Comparison of ENCODE assay signal across 16 cellular contexts in genomic region chr6:113627480-113627879, GRCh38.
DNase-seq lines count a peak whose midpoint lies in the region; ATAC-seq, FAIRE-seq and TF ChIP-seq lines count a peak whose summit lies in the region.
"Had no signal": no experiment of that assay in that cellular context is flagged by ENCODE, and none has a peak within 500 bp of the region (broad histone marks: within the 10 kb centered on the region; RNA-seq: fewer than 3 reads in every experiment).

No MANE protein-coding gene starts in this region.

- H3K36me3 ChIP-seq in OCI-LY3 (replicated peaks; ENCODE audit: low read depth, low read length), result no peaks in the 10 kb centered on the region

- H3K4me3 ChIP-seq in OCI-LY3 (ENCODE audit: low read length), result peak overlapping the region; percentile 69
- no peak overlapping the region for H3K4me3 ChIP-seq in dorsolateral prefrontal cortex
- H3K4me3 ChIP-seq: mucosa of descending colon had no signal

- H3K79me2 ChIP-seq in OCI-LY3 (ENCODE audit: low read length), result peaks cover 8% of the 10 kb centered on the region

- no peak for DNase-seq in GM18507 (ENCODE audit: extremely low spot score, insufficient read length, low read depth)
- DNase-seq in globus pallidus (ENCODE audit: low spot score), result no peak
- no peak for DNase-seq in dorsolateral prefrontal cortex
- no peak for DNase-seq in substantia nigra (lab: John Stamatoyannopoulos, UW)
- no peak for DNase-seq in KBM-7
- DNase-seq: activated CD4-positive, alpha-beta memory T cell treated with anti-CD3 and anti-CD28 coated beads for 36 hours; amygdala; KG1; kidney; mucosa of descending colon; NCI-H226 had no signal

- H3K27ac ChIP-seq in OCI-LY3 (ENCODE audit: low read length) (peak overlapping the region; percentile 99), dorsolateral prefrontal cortex (no peak overlapping the region), substantia nigra (ENCODE audit: low read depth, low read length, poor library complexity, severe bottlenecking) (no peak overlapping the region)

- H4K20me1 ChIP-seq in OCI-LY3 (ENCODE audit: insufficient read depth, low read length), result no peaks in the 10 kb centered on the region

- peaks cover 92% of the 10 kb centered on the region for H3K4me1 ChIP-seq in OCI-LY3 (ENCODE audit: low read length)

- TF ChIP-seq CTCF in OCI-LY3 (IDR thresholded peaks at IDR 0.05; ENCODE audit: low read depth, low read length) (no peak), dorsolateral prefrontal cortex (IDR thresholded peaks at IDR 0.05 in 54 of 56, conservative IDR thresholded peaks at IDR 0.05 in 2 of 56; ENCODE audit: low read depth in 1 of 56, partially characterized antibody in 56 of 56) (no peak)

- peak overlapping the region; percentile 83 for H3K4me2 ChIP-seq in OCI-LY3 (ENCODE audit: low read length)

- H3K27me3 ChIP-seq in OCI-LY3 (ENCODE audit: low read depth, low read length) (no peaks in the 10 kb centered on the region), dorsolateral prefrontal cortex (no peaks in the 10 kb centered on the region)

- intact Hi-C loops in dorsolateral prefrontal cortex (cut with DNase I), result no loop called here

- H3K9me3 ChIP-seq in OCI-LY3 (ENCODE audit: insufficient read depth, low read length), result no peaks in the 10 kb centered on the region
- H3K9me3 ChIP-seq: mucosa of descending colon had no signal

- peak overlapping the region; percentile 72 for H3K9ac ChIP-seq in OCI-LY3 (ENCODE audit: low read length)

- in situ Hi-C loops in KBM-7 (cut with MboI; ENCODE audit: low pct_unique_long_range_greater_than_20kb, low sequenced_read_pairs), result no loop called here

- peak; percentile 89 for FAIRE-seq in GM18507 (lab: Jason Lieb, UNC)
- FAIRE-seq: endothelial cell of umbilical vein, G401.6, kidney had no signal

- no peak overlapping the region for H2AFZ ChIP-seq in OCI-LY3 (ENCODE audit: low read depth, low read length)

- ATAC-seq in GM21360 (IDR thresholded peaks at IDR 0.05; ENCODE audit: unreplicated experiment) (peak; percentile 23), HG02885 (IDR thresholded peaks at IDR 0.05; ENCODE audit: poor library complexity, unreplicated experiment) (peak; percentile 30)
- ATAC-seq: mucosa of descending colon had no signal
